26 cellular contexts compared by ENCODE assay signal in genomic region chr2:181887056-181887455, GRCh38.
"Had no signal": no experiment of that assay in that cellular context is flagged by ENCODE, and none has a peak within 500 bp of the region (broad histone marks: within the 10 kb centered on the region; RNA-seq: fewer than 3 reads in every experiment).

No MANE protein-coding gene starts in this region.

- H3K9me3 ChIP-seq: esophagus squamous epithelium, gastrocnemius medialis, left ventricle myocardium inferior, pancreas, suprapubic skin, tibial artery, upper lobe of right lung had no signal

- H3K27ac ChIP-seq: cardiac muscle cell, esophagus squamous epithelium, gastrocnemius medialis, left ventricle myocardium inferior, suprapubic skin, upper lobe of right lung had no signal

- H3K4me1 ChIP-seq: suprapubic skin had no signal

- DNase-seq: activated CD4-positive, alpha-beta T cell treated with anti-CD3 and anti-CD28 coated beads for 36 hours; activated CD4-positive, CD25-positive, alpha-beta regulatory T cell; activated CD8-positive, alpha-beta memory T cell treated with anti-CD3 and anti-CD28 coated beads, Interleukin-2, amount 10 ng/mL, durations not matched to agents 7 days and 5 days; activated CD8-positive, alpha-beta T cell treated with anti-CD3 and anti-CD28 coated beads, Interleukin-2, amount 10 ng/mL, durations not matched to agents 7 days and 5 days; activated naive CD8-positive, alpha-beta T cell treated with anti-CD3 and anti-CD28 coated beads, Interleukin-2, amount 50 U/mL, for 24 hours; activated T-cell treated with anti-CD3 and anti-CD28 coated beads, Interleukin-2, amount 50 U/mL, for 48 hours; amygdala; cortex of kidney; endodermal cell; esophagus squamous epithelium; gastrocnemius medialis; glutamatergic neuron; islet precursor cell; left ventricle myocardium inferior; naive B cell; nucleus accumbens; pancreas; right cardiac atrium; stimulated activated CD4-positive, alpha-beta T cell treated with anti-CD3 and anti-CD28 coated beads, Interleukin-15, amount 100 ng/mL, for 24 hours; stimulated activated CD4-positive, alpha-beta T cell treated with anti-CD3 and anti-CD28 coated beads, Interleukin-2, amount 100 ng/mL, for 24 hours; stimulated activated naive B cell treated with anti-CD40 and anti-IgM and Interleukin-4, amounts not matched to agents 10 μg/mL and 1 μg/mL and 100 μg/mL, for 72 hours; tibial artery; upper lobe of right lung had no signal

- ATAC-seq: activated CD4-positive, alpha-beta T cell treated with anti-CD3 and anti-CD28 coated beads for 36 hours; activated CD8-positive, alpha-beta memory T cell treated with anti-CD3 and anti-CD28 coated beads, Interleukin-2, amount 10 ng/mL, durations not matched to agents 7 days and 5 days; activated CD8-positive, alpha-beta T cell treated with anti-CD3 and anti-CD28 coated beads, Interleukin-2, amount 10 ng/mL, durations not matched to agents 7 days and 5 days; activated naive CD8-positive, alpha-beta T cell treated with anti-CD3 and anti-CD28 coated beads, Interleukin-2, amount 50 U/mL, for 24 hours; gastrocnemius medialis; stimulated activated naive B cell treated with anti-CD40 and anti-IgM and Interleukin-4, amounts not matched to agents 10 μg/mL and 1 μg/mL and 100 μg/mL, for 72 hours; upper lobe of right lung had no signal

- H3K4me3 ChIP-seq: cardiac muscle cell, esophagus squamous epithelium, gastrocnemius medialis, left ventricle myocardium inferior, lung, pancreas, suprapubic skin, tibial artery, upper lobe of right lung had no signal

- H3K36me3 ChIP-seq: cardiac muscle cell, esophagus squamous epithelium, gastrocnemius medialis, left ventricle myocardium inferior, pancreas, suprapubic skin, tibial artery, upper lobe of right lung had no signal

- H3K27me3 ChIP-seq: cardiac muscle cell, esophagus squamous epithelium, gastrocnemius medialis, pancreas, suprapubic skin, tibial artery, upper lobe of right lung had no signal
